Comparison of ENCODE assay signal across 1 cellular context in the genomic region with DNA sequence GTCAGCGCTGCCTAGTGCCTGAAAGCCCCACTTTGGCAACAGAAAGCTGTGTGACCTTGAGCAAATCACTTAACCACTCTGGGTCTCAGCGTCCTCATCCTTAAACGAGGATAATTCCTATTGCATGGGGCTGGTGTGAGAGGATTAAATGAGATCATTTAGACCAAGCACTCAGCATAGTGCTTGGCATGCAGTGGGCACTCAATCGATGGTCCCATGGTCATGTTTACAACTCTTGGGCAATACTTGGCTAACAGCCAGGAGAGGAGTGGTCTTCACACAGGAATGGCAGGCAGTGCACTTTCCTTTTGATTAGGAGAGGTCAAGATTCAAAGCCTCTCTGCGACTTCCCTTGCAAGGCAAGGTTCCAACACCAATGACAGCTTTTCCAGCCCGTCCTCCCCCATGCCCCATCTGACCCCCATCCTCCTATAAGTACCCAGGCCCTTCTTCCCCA.
TF ChIP-seq lines count a peak whose summit lies in the region.

No MANE protein-coding gene starts in this region.

TF ChIP-seq in GM23338, 12 proteins besides CTCF, POLR2A, EP300 and RAD21 (continued from another document):
- TF ChIP-seq POLR2AphosphoS5 (IDR thresholded peaks at IDR 0.05; ENCODE audit: low read depth) (no peak), CREB1 (CRISPR knock-in tag; IDR thresholded peaks at IDR 0.05; ENCODE audit: low read depth) (no peak), ZNF114 (CRISPR knock-in tag; IDR thresholded peaks at IDR 0.05) (no peak), STAT1 (IDR thresholded peaks at IDR 0.05; ENCODE audit: unreplicated experiment) (no peak), EZH2phosphoT487 (IDR thresholded peaks at IDR 0.05; ENCODE audit: unreplicated experiment) (no peak), ZNF331 (CRISPR knock-in tag; IDR thresholded peaks at IDR 0.05; ENCODE audit: low read depth) (no peak), JUNB (IDR thresholded peaks at IDR 0.05; ENCODE audit: unreplicated experiment) (no peak), NANOG (IDR thresholded peaks at IDR 0.05; ENCODE audit: borderline replicate concordance) (no peak), EZH2 (IDR thresholded peaks at IDR 0.05; ENCODE audit: low read depth, unreplicated experiment) (no peak)
- TF ChIP-seq, protein P1, sequence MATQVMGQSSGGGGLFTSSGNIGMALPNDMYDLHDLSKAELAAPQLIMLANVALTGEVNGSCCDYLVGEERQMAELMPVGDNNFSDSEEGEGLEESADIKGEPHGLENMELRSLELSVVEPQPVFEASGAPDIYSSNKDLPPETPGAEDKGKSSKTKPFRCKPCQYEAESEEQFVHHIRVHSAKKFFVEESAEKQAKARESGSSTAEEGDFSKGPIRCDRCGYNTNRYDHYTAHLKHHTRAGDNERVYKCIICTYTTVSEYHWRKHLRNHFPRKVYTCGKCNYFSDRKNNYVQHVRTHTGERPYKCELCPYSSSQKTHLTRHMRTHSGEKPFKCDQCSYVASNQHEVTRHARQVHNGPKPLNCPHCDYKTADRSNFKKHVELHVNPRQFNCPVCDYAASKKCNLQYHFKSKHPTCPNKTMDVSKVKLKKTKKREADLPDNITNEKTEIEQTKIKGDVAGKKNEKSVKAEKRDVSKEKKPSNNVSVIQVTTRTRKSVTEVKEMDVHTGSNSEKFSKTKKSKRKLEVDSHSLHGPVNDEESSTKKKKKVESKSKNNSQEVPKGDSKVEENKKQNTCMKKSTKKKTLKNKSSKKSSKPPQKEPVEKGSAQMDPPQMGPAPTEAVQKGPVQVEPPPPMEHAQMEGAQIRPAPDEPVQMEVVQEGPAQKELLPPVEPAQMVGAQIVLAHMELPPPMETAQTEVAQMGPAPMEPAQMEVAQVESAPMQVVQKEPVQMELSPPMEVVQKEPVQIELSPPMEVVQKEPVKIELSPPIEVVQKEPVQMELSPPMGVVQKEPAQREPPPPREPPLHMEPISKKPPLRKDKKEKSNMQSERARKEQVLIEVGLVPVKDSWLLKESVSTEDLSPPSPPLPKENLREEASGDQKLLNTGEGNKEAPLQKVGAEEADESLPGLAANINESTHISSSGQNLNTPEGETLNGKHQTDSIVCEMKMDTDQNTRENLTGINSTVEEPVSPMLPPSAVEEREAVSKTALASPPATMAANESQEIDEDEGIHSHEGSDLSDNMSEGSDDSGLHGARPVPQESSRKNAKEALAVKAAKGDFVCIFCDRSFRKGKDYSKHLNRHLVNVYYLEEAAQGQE (IDR thresholded peaks at IDR 0.05; ENCODE audit: unreplicated experiment): no peak
- TF ChIP-seq, protein P2, sequence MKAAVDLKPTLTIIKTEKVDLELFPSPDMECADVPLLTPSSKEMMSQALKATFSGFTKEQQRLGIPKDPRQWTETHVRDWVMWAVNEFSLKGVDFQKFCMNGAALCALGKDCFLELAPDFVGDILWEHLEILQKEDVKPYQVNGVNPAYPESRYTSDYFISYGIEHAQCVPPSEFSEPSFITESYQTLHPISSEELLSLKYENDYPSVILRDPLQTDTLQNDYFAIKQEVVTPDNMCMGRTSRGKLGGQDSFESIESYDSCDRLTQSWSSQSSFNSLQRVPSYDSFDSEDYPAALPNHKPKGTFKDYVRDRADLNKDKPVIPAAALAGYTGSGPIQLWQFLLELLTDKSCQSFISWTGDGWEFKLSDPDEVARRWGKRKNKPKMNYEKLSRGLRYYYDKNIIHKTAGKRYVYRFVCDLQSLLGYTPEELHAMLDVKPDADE (IDR thresholded peaks at IDR 0.05): no peak
TF ChIP-seq in GM23338: peak in this region for 0.
